Comparison of ENCODE assay signal across 18 cellular contexts in genomic region chr2:40131061-40131704, GRCh38.
DNase-seq lines count a peak whose midpoint lies in the region; ATAC-seq and TF ChIP-seq lines count a peak whose summit lies in the region.
"Had no signal": no experiment of that assay in that cellular context is flagged by ENCODE, and none has a peak within 500 bp of the region (broad histone marks: within the 10 kb centered on the region; RNA-seq: fewer than 3 reads in every experiment).

No MANE protein-coding gene starts in this region.

- H3K9me2 ChIP-seq in Karpas-422 (replicated peaks; ENCODE audit: insufficient read depth, low read length), result no peaks in the 10 kb centered on the region

- no peak for DNase-seq in IMR-90
- no peak for DNase-seq in heart left ventricle
- DNase-seq in transverse colon, result no peak
- no peak for DNase-seq in superior temporal gyrus (ENCODE audit: extremely low spot score)
- no peak for DNase-seq in epidermal melanocyte (ENCODE audit: insufficient read length, low spot score)
- no peak for DNase-seq in Karpas-422
- DNase-seq: CD4-positive, alpha-beta T cell; COR-L47; DND-41; HCEC 1CT; Kasumi-1; NCI-H1694; NCI-H2081; NCI-H2171; SHP77 treated with DMSO at 0.1 percent for 48 hours had no signal

- peak overlapping the region; percentile 100 for H2BK5ac ChIP-seq in IMR-90 (ENCODE audit: low read depth, low read length, poor library complexity, severe bottlenecking)

- H3K9me3 ChIP-seq in IMR-90 (ENCODE audit: control insufficient read depth, insufficient read depth, low read length), result no peaks in the 10 kb centered on the region
- H3K9me3 ChIP-seq in heart left ventricle, result no peaks in the 10 kb centered on the region
- no peaks in the 10 kb centered on the region for H3K9me3 ChIP-seq in muscle layer of colon (ENCODE audit: low read length)
- no peaks in the 10 kb centered on the region for H3K9me3 ChIP-seq in transverse colon
- no peaks in the 10 kb centered on the region for H3K9me3 ChIP-seq in Karpas-422 (ENCODE audit: low read length)
- H3K9me3 ChIP-seq: BLaER1 had no signal

- H3K4me2 ChIP-seq in IMR-90 (ENCODE audit: low read depth, low read length) (no peak overlapping the region), Karpas-422 (ENCODE audit: low read depth, low read length, poor library complexity, severe bottlenecking) (no peak overlapping the region)
- H3K4me2 ChIP-seq: BLaER1 had no signal

- H3K4me1 ChIP-seq in IMR-90 (ENCODE audit: control insufficient read depth, insufficient read depth, low read length) (peaks cover 29% of the 10 kb centered on the region), heart left ventricle (peaks cover 0 to 67% (median 35%) of the 10 kb centered on the region in 12 donors), muscle layer of colon (ENCODE audit: insufficient read depth, low read length) (peaks cover 37% of the 10 kb centered on the region), transverse colon (peaks cover 0 to 12% (median 6%) of the 10 kb centered on the region in 4 donors), Karpas-422 (ENCODE audit: low read length) (no peaks in the 10 kb centered on the region)

- peak overlapping the region; percentile 96 for H3K18ac ChIP-seq in IMR-90 (ENCODE audit: low read depth, low read length)

- H3K27me3 ChIP-seq in IMR-90 (ENCODE audit: control insufficient read depth, insufficient read depth, low read length) (no peaks in the 10 kb centered on the region), heart left ventricle (no peaks in the 10 kb centered on the region), muscle layer of colon (ENCODE audit: control insufficient read depth in 1 of 2, insufficient read depth in 2 of 2, low read length in 2 of 2) (no peaks in the 10 kb centered on the region), transverse colon (no peaks in the 10 kb centered on the region), Karpas-422 (ENCODE audit: low read length) (no peaks in the 10 kb centered on the region)
- H3K27me3 ChIP-seq: BLaER1 had no signal

- no peak for ATAC-seq in IMR-90 (ENCODE audit: low read depth)
- ATAC-seq in heart left ventricle, result peak in 3 of 4 donors; percentile 3 to 10 (median 4)

- H3K4me3 ChIP-seq in IMR-90 (ENCODE audit: insufficient read depth, low read depth, low read length), result no peak overlapping the region
- no peak overlapping the region for H3K4me3 ChIP-seq in heart left ventricle
- H3K4me3 ChIP-seq in muscle layer of colon (ENCODE audit: low read depth in 1 of 2, low read length in 2 of 2), result no peak overlapping the region
- H3K4me3 ChIP-seq in transverse colon, result no peak overlapping the region
- H3K4me3 ChIP-seq in Karpas-422 (ENCODE audit: low read length), result no peak overlapping the region
- H3K4me3 ChIP-seq: BLaER1, SK-N-MC had no signal

- no peak for TF ChIP-seq RAD21 in IMR-90 (IDR thresholded peaks at IDR 0.05; ENCODE audit: low read length)

- H3K9ac ChIP-seq in IMR-90 (ENCODE audit: low read depth, low read length) (no peak overlapping the region), muscle layer of colon (ENCODE audit: low read length) (no peak overlapping the region), Karpas-422 (ENCODE audit: low read length) (no peak overlapping the region)
- H3K9ac ChIP-seq: BLaER1 had no signal

- no peak overlapping the region for H3K23ac ChIP-seq in IMR-90 (ENCODE audit: low read depth, low read length)

- no peaks in the 10 kb centered on the region for H4K20me1 ChIP-seq in IMR-90 (ENCODE audit: insufficient read depth, low read length)
- H4K20me1 ChIP-seq in Karpas-422 (ENCODE audit: insufficient read depth, low read depth, low read length), result no peaks in the 10 kb centered on the region
- H4K20me1 ChIP-seq: BLaER1 had no signal

- no TSS peak for BruUV-seq in IMR-90 (replicated peaks; lab: Mats Ljungman, UMichigan)

- H2AK5ac ChIP-seq in IMR-90 (ENCODE audit: low read depth, low read length), result peak overlapping the region; percentile 75

- H2BK20ac ChIP-seq in IMR-90 (ENCODE audit: low read depth, low read length), result peak overlapping the region; percentile 79

- dilution Hi-C loops in IMR-90 (cut with HindIII; ENCODE audit: low sequenced_read_pairs, unreplicated experiment), result no loop called here

- no peak for TF ChIP-seq EP300 in transverse colon (IDR thresholded peaks at IDR 0.05; ENCODE audit: low read depth)

- H2AFZ ChIP-seq in IMR-90 (replicated peaks; ENCODE audit: low read length, poor library complexity), result no peak overlapping the region
- H2AFZ ChIP-seq in Karpas-422 (ENCODE audit: low read length), result no peak overlapping the region

- CTCF ChIA-PET in IMR-90 (lab: Yijun Ruan, JAX), result interaction anchor here (1.1 kb wide), 1 partner anchor 24 kb away, joined by 3 read pairs; no protein-coding TSS in a partner anchor

- TF ChIP-seq POLR2A in IMR-90 (IDR thresholded peaks at IDR 0.05; ENCODE audit: low read depth, low read length) (no peak), heart left ventricle (IDR thresholded peaks at IDR 0.05) (no peak), transverse colon (IDR thresholded peaks at IDR 0.05) (no peak)

- H3K56ac ChIP-seq in IMR-90 (ENCODE audit: extremely low read depth, insufficient read depth, low read length), result no peak overlapping the region

- peak overlapping the region; percentile 66 for H2BK120ac ChIP-seq in IMR-90 (ENCODE audit: low read depth, low read length)

- WGBS in IMR-90 (ENCODE audit: extremely low coverage in 2 of 2, insufficient read length in 1 of 2), 2 experiments, result no CpG with 5 or more reads among the region's 4 CpGs
- WGBS in heart left ventricle, 4 donors, result 63 to 68% (median 66%) methylated on average over 4 of the region's 4 CpGs
- 65 to 66% methylated on average over 3 to 4 of the region's 4 CpGs for WGBS in transverse colon (ENCODE audit: low coverage in 1 of 2), 2 donors

- TF ChIP-seq CTCF in IMR-90 (conservative IDR thresholded peaks at IDR 0.05; ENCODE audit: low read depth, low read length) (no peak), heart left ventricle (IDR thresholded peaks at IDR 0.05) (no peak), transverse colon (IDR thresholded peaks at IDR 0.05) (no peak)

- H3K27ac ChIP-seq in IMR-90 (ENCODE audit: insufficient read depth, low read length), result peak overlapping the region; percentile 54; the same call in 1 of the 2 replicates
- peak overlapping the region; percentile 1 to 91 (median 76) for H3K27ac ChIP-seq in heart left ventricle
- H3K27ac ChIP-seq in muscle layer of colon (ENCODE audit: low read depth, low read length), result peak overlapping the region; percentile 62
- peak overlapping the region; percentile 11 to 65 (median 60) for H3K27ac ChIP-seq in transverse colon
- H3K27ac ChIP-seq in Karpas-422 (ENCODE audit: low read length), result no peak overlapping the region
- H3K27ac ChIP-seq: BLaER1, SK-N-MC had no signal

- H3K4ac ChIP-seq in IMR-90 (ENCODE audit: low read depth, low read length), result peak overlapping the region; percentile 76

- no peaks in the 10 kb centered on the region for H3K79me2 ChIP-seq in Karpas-422 (ENCODE audit: low read length)

- H4K5ac ChIP-seq in IMR-90 (ENCODE audit: low read depth, low read length), result peak overlapping the region; percentile 94

- H2AK9ac ChIP-seq in IMR-90 (replicated peaks; ENCODE audit: low read depth, low read length, poor library complexity), result no peak overlapping the region

- H3K9me1 ChIP-seq in IMR-90 (ENCODE audit: insufficient read depth, low read length), result peaks cover 9% of the 10 kb centered on the region

- peak overlapping the region; percentile 88 for H4K91ac ChIP-seq in IMR-90 (ENCODE audit: insufficient read depth, low read depth, low read length)

- in situ Hi-C loops in IMR-90 (cut with MboI; ENCODE audit: low sequenced_read_pairs), result no loop called here
- in situ Hi-C loops in transverse colon (cut with MboI; ENCODE audit: low pct_ligation_motif_present in 1 of 4, low pct_unique_long_range_greater_than_20kb in 1 of 4, low sequenced_read_pairs in 3 of 4), result no loop called here

- peak overlapping the region; percentile 41; the same call in 2 of the 3 replicates for H2BK15ac ChIP-seq in IMR-90 (ENCODE audit: low read depth, low read length)

- H3K79me1 ChIP-seq in IMR-90 (ENCODE audit: low read depth in 1 of 2, low read length in 2 of 2), result peaks cover 14 to 30% of the 10 kb centered on the region in 2 experiments; a peak in 3 of 4 replicates

- POLR2A ChIA-PET in IMR-90 (lab: Charles Lee; ENCODE audit: unreplicated experiment), result interaction anchor here (0.6 kb wide), 1 partner anchor 33 kb away, joined by 3 read pairs; no protein-coding TSS in a partner anchor

- H4K8ac ChIP-seq in IMR-90 (ENCODE audit: low read depth in 2 of 2, low read length in 2 of 2), result peak overlapping the region; percentile 46 to 86

- no peaks in the 10 kb centered on the region; the same call in 1 of the 2 replicates for H3K36me3 ChIP-seq in IMR-90 (ENCODE audit: control insufficient read depth, insufficient read depth, low read length)
- H3K36me3 ChIP-seq in heart left ventricle, result peaks cover 0 to 14% (median 0%) of the 10 kb centered on the region in 9 donors
- H3K36me3 ChIP-seq in muscle layer of colon (ENCODE audit: insufficient read depth, low read length), result no peaks in the 10 kb centered on the region
- H3K36me3 ChIP-seq in transverse colon, result no peaks in the 10 kb centered on the region
- H3K36me3 ChIP-seq in Karpas-422 (ENCODE audit: insufficient read depth, low read length), result no peaks in the 10 kb centered on the region

- peak overlapping the region; percentile 48 for H3K14ac ChIP-seq in IMR-90 (replicated peaks; ENCODE audit: low read depth, low read length)

- intact Hi-C loops in IMR-90 (cut with micrococcal nuclease), result no loop called here
- intact Hi-C loops in heart left ventricle (cut with DNase I), result no loop called here
- intact Hi-C loops in transverse colon (cut with DNase I; ENCODE audit: low total_unique reads), result no loop called here

TF ChIP-seq in IMR-90, 13 proteins besides CTCF, POLR2A, EP300 and RAD21:
- TF ChIP-seq MAZ (IDR thresholded peaks at IDR 0.05; ENCODE audit: borderline replicate concordance, low read depth, low read length) (no peak), RFX5 (IDR thresholded peaks at IDR 0.05; ENCODE audit: low read depth, low read length) (no peak), MAFK (IDR thresholded peaks at IDR 0.05; ENCODE audit: low read depth, low read length) (peak; percentile 67)
